ENCODE assay signal across 27 cellular contexts in the genomic region with DNA sequence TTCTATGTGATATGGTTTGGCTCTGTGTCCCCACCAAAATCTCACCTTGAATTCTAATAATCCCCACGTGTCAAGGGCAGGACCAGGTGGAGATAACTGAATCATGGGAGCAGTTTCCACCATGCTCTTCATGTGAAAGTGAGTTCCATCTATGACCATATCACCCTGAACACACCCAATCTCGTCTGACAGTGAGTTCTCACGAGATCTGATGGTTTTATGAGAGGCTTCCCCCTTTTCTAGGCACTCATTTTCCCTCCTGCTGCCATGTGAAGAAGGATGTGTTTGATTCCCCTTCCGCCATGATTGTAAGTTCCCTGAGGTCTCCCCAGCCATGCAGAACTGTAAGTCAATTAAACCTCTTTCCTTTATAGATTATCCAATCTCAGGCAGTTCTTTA.
"Had no signal": no experiment of that assay in that cellular context is flagged by ENCODE, and none has a peak within 500 bp of the region (broad histone marks: within the 10 kb centered on the region; RNA-seq: fewer than 3 reads in every experiment).

No MANE protein-coding gene starts in this region.

- H3K4me3 Mint-ChIP-seq: nephron progenitor cell; stimulated activated naive B cell treated with anti-CD40 and anti-IgM and Interleukin-4, amounts not matched to agents 10 μg/mL and 1 μg/mL and 100 μg/mL, for 72 hours; stimulated activated naive CD8-positive, alpha-beta T cell treated with anti-CD3 and anti-CD28 coated beads, Interleukin-15, Interleukin-2, amounts not matched to agents 100 ng/mL and 50 ng/mL, for 24 hours had no signal

- H3K27me3 ChIP-seq: esophagus squamous epithelium, heart right ventricle, ovary, right lobe of liver, suprapubic skin, transverse colon, upper lobe of right lung, uterus had no signal

- H3K27me3 Mint-ChIP-seq: stimulated activated naive B cell treated with anti-CD40 and anti-IgM and Interleukin-4, amounts not matched to agents 10 μg/mL and 1 μg/mL and 100 μg/mL, for 72 hours; stimulated activated naive CD8-positive, alpha-beta T cell treated with anti-CD3 and anti-CD28 coated beads, Interleukin-15, Interleukin-2, amounts not matched to agents 100 ng/mL and 50 ng/mL, for 24 hours had no signal

- DNase-seq: dermis blood vessel endothelial cell; effector memory CD4-positive, alpha-beta T cell; erythroblast; esophagus squamous epithelium; foreskin melanocyte; glutamatergic neuron; heart right ventricle; hippocampal formation; left colon; left ventricle myocardium inferior; lower lobe of right lung; nephron progenitor cell; occipital lobe; ovary; posterior cingulate gyrus; retina; right lobe of liver; small intestine; stimulated activated CD4-positive, alpha-beta T cell treated with anti-CD3 and anti-CD28 coated beads, Interleukin-15, amount 100 ng/mL, for 24 hours; stimulated activated CD4-positive, alpha-beta T cell treated with anti-CD3 and anti-CD28 coated beads, Interleukin-2, amount 100 ng/mL, for 48 hours; stimulated activated naive B cell treated with anti-CD40 and anti-IgM and Interleukin-4, amounts not matched to agents 10 μg/mL and 1 μg/mL and 100 μg/mL, for 72 hours; transverse colon; upper lobe of right lung; uterus had no signal

- H3K27ac Mint-ChIP-seq: nephron progenitor cell; stimulated activated naive B cell treated with anti-CD40 and anti-IgM and Interleukin-4, amounts not matched to agents 10 μg/mL and 1 μg/mL and 100 μg/mL, for 72 hours; stimulated activated naive CD8-positive, alpha-beta T cell treated with anti-CD3 and anti-CD28 coated beads, Interleukin-15, Interleukin-2, amounts not matched to agents 100 ng/mL and 50 ng/mL, for 24 hours had no signal

- H3K9me3 ChIP-seq: right lobe of liver, upper lobe of right lung, uterus had no signal

- ATAC-seq: heart right ventricle; left colon; lower lobe of right lung; right lobe of liver; stimulated activated naive B cell treated with anti-CD40 and anti-IgM and Interleukin-4, amounts not matched to agents 10 μg/mL and 1 μg/mL and 100 μg/mL, for 72 hours; upper lobe of right lung had no signal

- H3K27ac ChIP-seq: coronary artery, esophagus squamous epithelium, left ventricle myocardium inferior, lower lobe of right lung, ovary, right lobe of liver, suprapubic skin, transverse colon, upper lobe of right lung, uterus had no signal

- H3K4me3 ChIP-seq: coronary artery, esophagus squamous epithelium, heart right ventricle, left ventricle myocardium inferior, lower lobe of right lung, ovary, right lobe of liver, suprapubic skin, transverse colon, upper lobe of right lung, uterus had no signal

- H3K4me1 Mint-ChIP-seq: nephron progenitor cell had no signal

- H3K4me1 ChIP-seq: esophagus squamous epithelium, lower lobe of right lung, suprapubic skin, upper lobe of right lung had no signal
